ENCODE assay signal across 23 cellular contexts in genomic region chr6:49979584-49979983, GRCh38. TPM values are rescaled to one million over a fixed set of nuclear protein-coding genes. Genes with fewer than 3 reads are reported as not detected.
DNase-seq lines count a peak whose midpoint lies in the region; ATAC-seq lines count a peak whose summit lies in the region.
"Had no signal": no experiment of that assay in that cellular context is flagged by ENCODE, and none has a peak within 500 bp of the region (broad histone marks: within the 10 kb centered on the region; RNA-seq: fewer than 3 reads in every experiment).

No MANE protein-coding gene starts in this region.

- intact Hi-C loops in activated T-helper 1 cell treated with anti-CD3 and anti-CD28 coated beads, Interleukin-12 subunit alpha, Interleukin-12 subunit beta, Interleukin-2, Interleukin-4 antibody, amounts not matched to agents 30 ng/mL and 10 ng/mL and 1 ng/mL, durations not matched to agents 14 hours and 24 hours and 36 hours (cut with micrococcal nuclease): no loop called here

- no peaks in the 10 kb centered on the region for H3K36me3 Mint-ChIP-seq in activated T-helper 1 cell treated with anti-CD3 and anti-CD28 coated beads, Interleukin-12 subunit alpha, Interleukin-12 subunit beta, Interleukin-2, Interleukin-4 antibody, amounts not matched to agents 30 ng/mL and 10 ng/mL and 1 ng/mL, durations not matched to agents 14 hours and 24 hours and 36 hours (ENCODE audit: low read depth)
- H3K36me3 Mint-ChIP-seq: neural progenitor cell; stimulated activated effector memory CD8-positive, alpha-beta T cell treated with anti-CD3 and anti-CD28 coated beads, Interleukin-12 subunit alpha, Interleukin-12 subunit beta, amount 100 ng/mL, for 72 hours had no signal

- H3K4me1 Mint-ChIP-seq in activated T-helper 1 cell treated with anti-CD3 and anti-CD28 coated beads, Interleukin-12 subunit alpha, Interleukin-12 subunit beta, Interleukin-2, Interleukin-4 antibody, amounts not matched to agents 30 ng/mL and 10 ng/mL and 1 ng/mL, durations not matched to agents 14 hours and 24 hours and 36 hours (ENCODE audit: low read depth): peaks cover 26% of the 10 kb centered on the region
- H3K4me1 Mint-ChIP-seq: neural progenitor cell; stimulated activated effector memory CD8-positive, alpha-beta T cell treated with anti-CD3 and anti-CD28 coated beads, Interleukin-12 subunit alpha, Interleukin-12 subunit beta, amount 100 ng/mL, for 72 hours had no signal

- ATAC-seq in GM18502 (IDR thresholded peaks at IDR 0.05; ENCODE audit: poor library complexity, unreplicated experiment): peak; percentile 35
- ATAC-seq in GM21529 (IDR thresholded peaks at IDR 0.05; ENCODE audit: unreplicated experiment): peak; percentile 39
- ATAC-seq in HG03342 (IDR thresholded peaks at IDR 0.05; ENCODE audit: unreplicated experiment): peak; percentile 33
- no peak for ATAC-seq in GM21528 (IDR thresholded peaks at IDR 0.05; ENCODE audit: low FRiP score, unreplicated experiment)
- ATAC-seq: Panc1; right lobe of liver; stimulated activated effector memory CD8-positive, alpha-beta T cell treated with anti-CD3 and anti-CD28 coated beads, Interleukin-12 subunit alpha, Interleukin-12 subunit beta, amount 100 ng/mL, for 72 hours had no signal

- no peaks in the 10 kb centered on the region for H3K27me3 Mint-ChIP-seq in activated T-helper 1 cell treated with anti-CD3 and anti-CD28 coated beads, Interleukin-12 subunit alpha, Interleukin-12 subunit beta, Interleukin-2, Interleukin-4 antibody, amounts not matched to agents 30 ng/mL and 10 ng/mL and 1 ng/mL, durations not matched to agents 14 hours and 24 hours and 36 hours (ENCODE audit: insufficient read depth)

- peak overlapping the region; percentile 5 for H3K27ac Mint-ChIP-seq in activated T-helper 1 cell treated with anti-CD3 and anti-CD28 coated beads, Interleukin-12 subunit alpha, Interleukin-12 subunit beta, Interleukin-2, Interleukin-4 antibody, amounts not matched to agents 30 ng/mL and 10 ng/mL and 1 ng/mL, durations not matched to agents 14 hours and 24 hours and 36 hours
- H3K27ac Mint-ChIP-seq: neural progenitor cell; stimulated activated effector memory CD8-positive, alpha-beta T cell treated with anti-CD3 and anti-CD28 coated beads, Interleukin-12 subunit alpha, Interleukin-12 subunit beta, amount 100 ng/mL, for 72 hours had no signal

- no peak for DNase-seq in activated T-helper 1 cell treated with anti-CD3 and anti-CD28 coated beads, Interleukin-12 subunit alpha, Interleukin-12 subunit beta, Interleukin-2, Interleukin-4 antibody, amounts not matched to agents 30 ng/mL and 10 ng/mL and 1 ng/mL, durations not matched to agents 14 hours and 24 hours and 36 hours (ENCODE audit: low spot score)
- DNase-seq in effector CD8-positive, alpha-beta T cell (lab: John Stamatoyannopoulos, UW): no peak
- no peak for DNase-seq in NCI-H82 (lab: John Stamatoyannopoulos, UW)
- DNase-seq in germinal center (ENCODE audit: low spot score): no peak
- DNase-seq: activated CD4-positive, alpha-beta T cell treated with anti-CD3 and anti-CD28 coated beads for 48 hours; activated T-cell treated with anti-CD3 and anti-CD28 coated beads, Interleukin-2, amount 50 U/mL, for 48 hours; adrenal gland; AML-193; GM23248; mesendoderm; NCI-H1105; NCI-H446 treated with DMSO at 0.1 percent for 48 hours; right lobe of liver; stimulated activated CD4-positive, alpha-beta T cell treated with anti-CD3 and anti-CD28 coated beads, Interleukin-4, amount 100 ng/mL, for 4 hours; T-helper 1 cell; uterus had no signal

- no peaks in the 10 kb centered on the region for H3K9me3 Mint-ChIP-seq in activated T-helper 1 cell treated with anti-CD3 and anti-CD28 coated beads, Interleukin-12 subunit alpha, Interleukin-12 subunit beta, Interleukin-2, Interleukin-4 antibody, amounts not matched to agents 30 ng/mL and 10 ng/mL and 1 ng/mL, durations not matched to agents 14 hours and 24 hours and 36 hours
- H3K9me3 Mint-ChIP-seq: neural progenitor cell had no signal

- no peak overlapping the region for H3K4me3 Mint-ChIP-seq in activated T-helper 1 cell treated with anti-CD3 and anti-CD28 coated beads, Interleukin-12 subunit alpha, Interleukin-12 subunit beta, Interleukin-2, Interleukin-4 antibody, amounts not matched to agents 30 ng/mL and 10 ng/mL and 1 ng/mL, durations not matched to agents 14 hours and 24 hours and 36 hours
- H3K4me3 Mint-ChIP-seq: neural progenitor cell; stimulated activated effector memory CD8-positive, alpha-beta T cell treated with anti-CD3 and anti-CD28 coated beads, Interleukin-12 subunit alpha, Interleukin-12 subunit beta, amount 100 ng/mL, for 72 hours had no signal

RNA-seq across cellular contexts. Expression of gene DEFB113, which starts 10.2 kb away (rescaled TPM):
- total RNA-seq in activated T-helper 1 cell treated with anti-CD3 and anti-CD28 coated beads, Interleukin-12 subunit alpha, Interleukin-12 subunit beta, Interleukin-2, Interleukin-4 antibody, amounts not matched to agents 30 ng/mL and 10 ng/mL and 1 ng/mL, durations not matched to agents 14 hours and 24 hours and 36 hours: not detected in 2 replicates
- total RNA-seq: adrenal gland, GM23248, right lobe of liver, uterus had no signal

RNA-seq across cellular contexts. Expression of gene DEFB114, which starts 15.6 kb away (rescaled TPM):
- total RNA-seq in activated T-helper 1 cell treated with anti-CD3 and anti-CD28 coated beads, Interleukin-12 subunit alpha, Interleukin-12 subunit beta, Interleukin-2, Interleukin-4 antibody, amounts not matched to agents 30 ng/mL and 10 ng/mL and 1 ng/mL, durations not matched to agents 14 hours and 24 hours and 36 hours: not detected in 2 replicates
- total RNA-seq: adrenal gland, GM23248, right lobe of liver, uterus had no signal

RNA-seq across cellular contexts. Expression of gene DEFB110, which starts 42.2 kb away (rescaled TPM):
- not detected in 2 replicates for total RNA-seq in activated T-helper 1 cell treated with anti-CD3 and anti-CD28 coated beads, Interleukin-12 subunit alpha, Interleukin-12 subunit beta, Interleukin-2, Interleukin-4 antibody, amounts not matched to agents 30 ng/mL and 10 ng/mL and 1 ng/mL, durations not matched to agents 14 hours and 24 hours and 36 hours
- total RNA-seq: adrenal gland, GM23248, right lobe of liver, uterus had no signal
